ENCODE assay signal across 8 cellular contexts in the genomic region with DNA sequence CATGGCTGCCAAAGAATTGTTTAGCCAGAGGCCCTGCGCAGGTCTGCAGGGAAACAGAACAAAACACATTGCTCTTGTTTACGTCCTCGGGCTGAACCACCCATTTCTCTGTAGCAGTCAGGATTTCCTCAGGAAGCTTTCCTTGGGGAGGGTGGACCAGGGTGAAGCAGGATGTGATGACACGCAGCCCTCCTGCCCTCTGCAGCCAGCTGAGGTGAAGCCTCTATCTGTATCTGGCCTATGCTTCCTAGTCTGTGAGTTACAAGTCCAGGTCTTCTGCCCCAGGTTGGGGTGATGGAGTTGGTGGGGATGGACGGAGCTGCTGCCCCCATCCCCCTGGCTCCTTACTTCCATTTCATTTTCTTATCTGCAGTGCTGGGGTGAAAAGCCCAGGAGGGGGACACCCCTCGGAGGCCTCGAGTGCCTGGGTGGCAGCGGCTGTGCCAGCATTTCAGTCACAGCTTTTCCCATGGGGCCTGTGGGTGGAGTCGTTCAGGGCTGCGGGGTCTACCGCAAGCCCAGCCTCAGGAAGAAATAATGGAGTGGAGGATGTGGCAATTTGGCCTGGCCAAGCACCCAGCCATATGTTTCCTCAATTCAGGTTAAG. TPM values are rescaled to one million over a fixed set of nuclear protein-coding genes. Genes with fewer than 3 reads are reported as not detected.
DNase-seq lines count a peak whose midpoint lies in the region; ATAC-seq and TF ChIP-seq lines count a peak whose summit lies in the region.

No MANE protein-coding gene starts in this region.

- no peak overlapping the region for H3K4me2 ChIP-seq in PC-3 (ENCODE audit: low read length)

- no peaks in the 10 kb centered on the region for H3F3A ChIP-seq in PC-3 (ENCODE audit: low read length, unreplicated experiment)

- H3K9me3 ChIP-seq in PC-3 (ENCODE audit: low read length), result no peaks in the 10 kb centered on the region

- no peaks in the 10 kb centered on the region for H4K20me1 ChIP-seq in PC-3 (ENCODE audit: low read length)

- BruUV-seq in PC-3 (replicated peaks; lab: Mats Ljungman, UMichigan), result no TSS peak

- H3K79me2 ChIP-seq in PC-3 (ENCODE audit: low read length), result no peaks in the 10 kb centered on the region

- DNase-seq in PC-3, result peak; percentile 9
- DNase-seq in fibroblast of peridontal ligament (ENCODE audit: extremely low read depth), result peak; percentile 54
- DNase-seq in sciatic nerve (ENCODE audit: low spot score), result peak; percentile 64
- DNase-seq in germinal center (ENCODE audit: low spot score), result no peak
- DNase-seq in NCI-H2081 treated with DMSO at 0.1 percent for 48 hours (lab: John Stamatoyannopoulos, UW), result no peak
- DNase-seq in activated CD8-positive, alpha-beta memory T cell treated with anti-CD3 and anti-CD28 coated beads, Interleukin-2, amount 50 U/mL, for 48 hours, result no peak
- DNase-seq in GM20000 (ENCODE audit: low spot score), result no peak

- no peaks in the 10 kb centered on the region for H3K36me3 ChIP-seq in PC-3 (ENCODE audit: low read depth, low read length)

- H3K4me1 ChIP-seq in PC-3 (ENCODE audit: insufficient read depth, low read length), result no peaks in the 10 kb centered on the region

- H3K4me3 ChIP-seq in PC-3 (ENCODE audit: low read length), result no peak overlapping the region

- POLR2A ChIA-PET in PC-3 (lab: Charles Lee; ENCODE audit: unreplicated experiment), result interaction anchor here (0.6 kb wide), 1 partner anchor 60 kb away, joined by 4 read pairs; no protein-coding TSS in a partner anchor

- no peak overlapping the region for H3K27ac ChIP-seq in PC-3 (ENCODE audit: low read length)

- intact Hi-C loops in PC-3 (cut with micrococcal nuclease), result no loop called here
- intact Hi-C loops in sciatic nerve (cut with DNase I), result no loop called here

- CTCF ChIA-PET in PC-3 (lab: Charles Lee), result no interaction called here

- no peaks in the 10 kb centered on the region for H3K27me3 ChIP-seq in PC-3 (ENCODE audit: low read length)

- no peak overlapping the region for H3K9ac ChIP-seq in PC-3 (ENCODE audit: low read length)

- TF ChIP-seq CTCF in PC-3 (conservative IDR thresholded peaks at IDR 0.05; ENCODE audit: low read depth, low read length), result no peak
- no peak for TF ChIP-seq CTCF in GM20000 (IDR thresholded peaks at IDR 0.05; ENCODE audit: extremely low read depth, missing control alignments)

- ATAC-seq in GM19395 (IDR thresholded peaks at IDR 0.05; ENCODE audit: unreplicated experiment) (peak; percentile 53), PC-3 (peak; percentile 76), sciatic nerve (peak; percentile 95)

- no peak overlapping the region for H2AFZ ChIP-seq in PC-3 (ENCODE audit: low read length)

- no peaks in the 10 kb centered on the region for H3K9me2 ChIP-seq in PC-3 (replicated peaks; ENCODE audit: low read length)

RNA-seq across cellular contexts. Expression of a gene that starts 24.9 kb away (rescaled TPM):
- 9.8 and 10.5 TPM in 2 replicates for total RNA-seq in PC-3 (2014; rRNA removed)
- total RNA-seq in sciatic nerve, result 118 TPM

Comparison
In these comparisons a context has a peak if more than half of its experiments do, and no peak if none do; other contexts are left out.
1. DNase-seq: peak in PC-3 (single experiment), fibroblast of peridontal ligament (single experiment) and sciatic nerve (single experiment); none in germinal center (single experiment), NCI-H2081 treated with DMSO at 0.1 percent for 48 hours (single experiment), activated CD8-positive, alpha-beta memory T cell treated with anti-CD3 and anti-CD28 coated beads, Interleukin-2, amount 50 U/mL, for 48 hours (single experiment) and GM20000 (single experiment).
2. RNA of a gene that starts 24.9 kb away (total RNA-seq): 118 TPM in sciatic nerve (single experiment); 9.8 to 10.5 TPM in PC-3; every median in the first group is over 10 times any median in the second.
3. Peak in every context shown above with its lines, with median percentiles within 50 percentile points of each other: ATAC-seq.